2 cellular contexts compared by ENCODE assay signal in genomic region chr2:289362-290089, GRCh38.
TF ChIP-seq lines count a peak whose summit lies in the region.

No MANE protein-coding gene starts in this region.

TF ChIP-seq in HEK293, 187 proteins besides CTCF, POLR2A, EP300 and RAD21:
- no peak for TF ChIP-seq ZNF239 (tag by site-specific recombination; IDR thresholded peaks at IDR 0.05)

TF ChIP-seq in GM12878, 131 proteins besides CTCF, POLR2A, EP300 and RAD21:
- no peak for TF ChIP-seq STAT3 (IDR thresholded peaks at IDR 0.05; ENCODE audit: low read depth, low read length)
- no peak for TF ChIP-seq NRF1 (conservative IDR thresholded peaks at IDR 0.05; ENCODE audit: low read depth, low read length)
- TF ChIP-seq SMAD1 (IDR thresholded peaks at IDR 0.05; ENCODE audit: low read depth, partially characterized antibody), result no peak
- no peak for TF ChIP-seq NFXL1 (IDR thresholded peaks at IDR 0.05; ENCODE audit: borderline replicate concordance)
- no peak for TF ChIP-seq JUNB (IDR thresholded peaks at IDR 0.05)
- TF ChIP-seq CBX3 (IDR thresholded peaks at IDR 0.05; ENCODE audit: borderline replicate concordance, low read depth), result no peak
- peak; percentile 79 for TF ChIP-seq HDAC6 (IDR thresholded peaks at IDR 0.05; ENCODE audit: unreplicated experiment)
- no peak for TF ChIP-seq RFX5 (IDR thresholded peaks at IDR 0.05; ENCODE audit: low read depth, low read length)
- TF ChIP-seq ELK1 (IDR thresholded peaks at IDR 0.05; ENCODE audit: low read depth, low read length), result no peak
- no peak for TF ChIP-seq GABPA (IDR thresholded peaks at IDR 0.05; ENCODE audit: low read depth)
- TF ChIP-seq BHLHE40 (IDR thresholded peaks at IDR 0.05; ENCODE audit: borderline replicate concordance in 1 of 2, low read depth in 2 of 2, low read length in 1 of 2), result peak in 1 of 2 experiments; percentile 52; a peak in 2 of 4 replicates
- TF ChIP-seq PAX5 (IDR thresholded peaks at IDR 0.05; ENCODE audit: borderline replicate concordance, low read depth, low read length), result no peak
- TF ChIP-seq ZBTB33 (IDR thresholded peaks at IDR 0.05), result no peak
- TF ChIP-seq KAT2A (conservative IDR thresholded peaks at IDR 0.05; ENCODE audit: control insufficient read depth, low read depth, low read length), result no peak
- no peak for TF ChIP-seq CBFB (IDR thresholded peaks at IDR 0.05; ENCODE audit: low read depth)
- TF ChIP-seq CUX1 (IDR thresholded peaks at IDR 0.05; ENCODE audit: insufficient replicate concordance, low read depth, low read length), result no peak
- no peak for TF ChIP-seq SPI1 (IDR thresholded peaks at IDR 0.05; ENCODE audit: borderline replicate concordance, insufficient read depth, low read depth, low read length)
- TF ChIP-seq TBL1XR1 (IDR thresholded peaks at IDR 0.05; ENCODE audit: low read depth, low read length), result no peak
